Comparison of ENCODE assay signal across 12 cellular contexts in genomic region chr14:49642163-49642562, GRCh38. TPM values are rescaled to one million over a fixed set of nuclear protein-coding genes. Genes with fewer than 3 reads are reported as not detected.
DNase-seq lines count a peak whose midpoint lies in the region; ATAC-seq, FAIRE-seq and TF ChIP-seq lines count a peak whose summit lies in the region.
"Had no signal": no experiment of that assay in that cellular context is flagged by ENCODE, and none has a peak within 500 bp of the region (broad histone marks: within the 10 kb centered on the region; RNA-seq: fewer than 3 reads in every experiment).

No MANE protein-coding gene starts in this region.

- peaks cover 28% of the 10 kb centered on the region for H3K36me3 Mint-ChIP-seq in activated naive CD8-positive, alpha-beta T cell treated with anti-CD3 and anti-CD28 coated beads, Interleukin-2, amount 10 ng/mL, durations not matched to agents 7 days and 5 days
- peaks cover 15% of the 10 kb centered on the region for H3K36me3 Mint-ChIP-seq in mesothelial cell of epicardium

- CTCF ChIA-PET in A549 (lab: Yijun Ruan, JAX) = interaction anchor here (1.5 to 1.7 kb wide), 2 partner anchors 8 to 13 kb away, joined by 5 read pairs; no protein-coding TSS in a partner anchor

- TF ChIP-seq CTCF in A549 (IDR thresholded peaks at IDR 0.05) = no peak
- TF ChIP-seq CTCF in mesothelial cell of epicardium (IDR thresholded peaks at IDR 0.05; ENCODE audit: unreplicated experiment) = no peak

- peak overlapping the region; percentile 44 for H3K4me2 ChIP-seq in A549

- H3K9me3 Mint-ChIP-seq in activated naive CD8-positive, alpha-beta T cell treated with anti-CD3 and anti-CD28 coated beads, Interleukin-2, amount 10 ng/mL, durations not matched to agents 7 days and 5 days = no peaks in the 10 kb centered on the region
- H3K9me3 Mint-ChIP-seq in mesothelial cell of epicardium = no peaks in the 10 kb centered on the region

- no peaks in the 10 kb centered on the region for H3K9me3 ChIP-seq in A549

- TF ChIP-seq POLR2A in A549 (IDR thresholded peaks at IDR 0.05; ENCODE audit: low read length) (no peak), GM12892 (IDR thresholded peaks at IDR 0.05; ENCODE audit: low read depth, low read length) (no peak)

- TF ChIP-seq RAD21 in A549 (conservative IDR thresholded peaks at IDR 0.05 in 1 of 2, IDR thresholded peaks at IDR 0.05 in 1 of 2) = no peak

- peak overlapping the region; percentile 50 for H3K27ac Mint-ChIP-seq in activated naive CD8-positive, alpha-beta T cell treated with anti-CD3 and anti-CD28 coated beads, Interleukin-2, amount 10 ng/mL, durations not matched to agents 7 days and 5 days
- H3K27ac Mint-ChIP-seq in mesothelial cell of epicardium = peak overlapping the region; percentile 2

- no peaks in the 10 kb centered on the region for H3K27me3 Mint-ChIP-seq in activated naive CD8-positive, alpha-beta T cell treated with anti-CD3 and anti-CD28 coated beads, Interleukin-2, amount 10 ng/mL, durations not matched to agents 7 days and 5 days
- no peaks in the 10 kb centered on the region for H3K27me3 Mint-ChIP-seq in mesothelial cell of epicardium (ENCODE audit: low read depth)

- FAIRE-seq in A549 (lab: Jason Lieb, UNC) (no peak), GM12892 (lab: Jason Lieb, UNC) (peak; percentile 44), RCC 7860 (lab: Jason Lieb, UNC) (no peak)

- H3K27ac ChIP-seq in A549 = peak overlapping the region; percentile 17 to 49; a peak in 4 of 6 replicates

- H3K4me3 Mint-ChIP-seq in activated naive CD8-positive, alpha-beta T cell treated with anti-CD3 and anti-CD28 coated beads, Interleukin-2, amount 10 ng/mL, durations not matched to agents 7 days and 5 days = no peak overlapping the region
- no peak overlapping the region for H3K4me3 Mint-ChIP-seq in mesothelial cell of epicardium

- POLR2A ChIA-PET in A549 (lab: Yijun Ruan, JAX) = interaction anchor here (0.6 to 1.5 kb wide), 2 partner anchors 22 to 210 kb away, joined by 5 to 6 read pairs; partner anchors contain the start of genes NEMF and RPL36AL
- POLR2A ChIA-PET in activated naive CD8-positive, alpha-beta T cell treated with anti-CD3 and anti-CD28 coated beads, Interleukin-2, amount 10 ng/mL, durations not matched to agents 7 days and 5 days (lab: Charles Lee) = no interaction called here

- no peak overlapping the region for H3K4me3 ChIP-seq in A549

- H3K4me1 ChIP-seq in A549 = peaks cover 21% of the 10 kb centered on the region

- no peak for TF ChIP-seq EP300 in A549 (IDR thresholded peaks at IDR 0.05)

- no peak for DNase-seq in A549 (ENCODE audit: low read depth in 1 of 2, low spot score in 1 of 2)
- no peak for DNase-seq in GM12892 (ENCODE audit: insufficient read length)
- DNase-seq in activated naive CD8-positive, alpha-beta T cell treated with anti-CD3 and anti-CD28 coated beads, Interleukin-2, amount 10 ng/mL, durations not matched to agents 7 days and 5 days = no peak
- no peak for DNase-seq in mesothelial cell of epicardium (ENCODE audit: low spot score in 2 of 2, unreplicated experiment in 2 of 2)
- no peak for DNase-seq in RCC 7860 (ENCODE audit: low spot score)
- DNase-seq in NCI-H1694 (lab: John Stamatoyannopoulos, UW) = no peak
- DNase-seq: COR-L47, hippocampal formation, NCI-H1092, T1000 had no signal

- H3K4me1 Mint-ChIP-seq in activated naive CD8-positive, alpha-beta T cell treated with anti-CD3 and anti-CD28 coated beads, Interleukin-2, amount 10 ng/mL, durations not matched to agents 7 days and 5 days = peaks cover 30% of the 10 kb centered on the region
- peaks cover 10% of the 10 kb centered on the region for H3K4me1 Mint-ChIP-seq in mesothelial cell of epicardium

- ATAC-seq in A549 = no peak
- ATAC-seq in activated naive CD8-positive, alpha-beta T cell treated with anti-CD3 and anti-CD28 coated beads, Interleukin-2, amount 10 ng/mL, durations not matched to agents 7 days and 5 days (ENCODE audit: low read depth) = no peak
- no peak for ATAC-seq in GM19324 (IDR thresholded peaks at IDR 0.05; ENCODE audit: low FRiP score, unreplicated experiment)
- no peak for ATAC-seq in GM19452 (IDR thresholded peaks at IDR 0.05; ENCODE audit: unreplicated experiment)

TF ChIP-seq in A549, 52 proteins besides CTCF, POLR2A, EP300 and RAD21:
- TF ChIP-seq TP53 (CRISPR knock-in tag; IDR thresholded peaks at IDR 0.05) (no peak), POLR2AphosphoS2 (conservative IDR thresholded peaks at IDR 0.05; ENCODE audit: low read length) (no peak), MAFK (IDR thresholded peaks at IDR 0.05; ENCODE audit: partially characterized antibody) (no peak), FOSB (CRISPR knock-in tag; IDR thresholded peaks at IDR 0.05) (no peak), HOXA7 (CRISPR knock-in tag; IDR thresholded peaks at IDR 0.05) (no peak), RCOR1 (IDR thresholded peaks at IDR 0.05; ENCODE audit: low read depth, low read length) (no peak), CBX2 (IDR thresholded peaks at IDR 0.05; ENCODE audit: borderline replicate concordance, low read depth) (no peak)
TF ChIP-seq in A549: peak in this region for 0.

RNA-seq across cellular contexts. Expression of gene DNAAF2, which starts 7.1 kb away (rescaled TPM):
- polyA plus RNA-seq in A549 (2011; rRNA removed) (10.5 and 14.1 TPM in 2 replicates), A549 (2017; fragmentation: RNase III; extraction: RNeasy Plus Mini Kit Qiagen cat#74134 plus additional on column Dnase treatment) (10.8 to 12.1 TPM (median 11.9 TPM) in 3 replicates)
- 10.3 and 10.5 TPM in 2 replicates for polyA plus RNA-seq in A549 (2012; cell fraction: cytosol; rRNA removed)
- 9.0 and 13.2 TPM in 2 replicates for polyA plus RNA-seq in A549 (2012; cell fraction: nucleus; rRNA removed)
- polyA minus RNA-seq in A549 (2011; rRNA and poly(A)+ RNA removed) = 2.0 and 2.1 TPM in 2 replicates
- 7.4 TPM for polyA plus RNA-seq in GM12892 (2012; ENCODE audit: missing spikeins)
- total RNA-seq in activated naive CD8-positive, alpha-beta T cell treated with anti-CD3 and anti-CD28 coated beads, Interleukin-2, amount 10 ng/mL, durations not matched to agents 7 days and 5 days = 1 to 10 TPM; 8.0 to 8.2 TPM
- 10.8 to 11.8 TPM (median 11.5 TPM) in 3 replicates for total RNA-seq in mesothelial cell of epicardium

RNA-seq across cellular contexts. Expression of gene MGAT2, which starts 21.6 kb away (rescaled TPM):
- polyA plus RNA-seq in A549 (2011; rRNA removed) = 33.0 and 35.6 TPM in 2 replicates
- polyA plus RNA-seq in A549 (2012; cell fraction: cytosol; rRNA removed) = 15.2 and 17.9 TPM in 2 replicates
- 11.1 and 12.6 TPM in 2 replicates for polyA plus RNA-seq in A549 (2012; cell fraction: nucleus; rRNA removed)
- polyA plus RNA-seq in A549 (2017; fragmentation: RNase III; extraction: RNeasy Plus Mini Kit Qiagen cat#74134 plus additional on column Dnase treatment) = 26.7 to 27.0 TPM (median 26.9 TPM) in 3 replicates
- polyA minus RNA-seq in A549 (2011; rRNA and poly(A)+ RNA removed) = 15.6 and 18.5 TPM in 2 replicates
- 0.45 TPM for polyA plus RNA-seq in GM12892 (2012; ENCODE audit: missing spikeins)
- 10 to 100 TPM; 54.6 to 55.0 TPM for total RNA-seq in activated naive CD8-positive, alpha-beta T cell treated with anti-CD3 and anti-CD28 coated beads, Interleukin-2, amount 10 ng/mL, durations not matched to agents 7 days and 5 days
- 18.7 to 20.3 TPM (median 19.2 TPM) in 3 replicates for total RNA-seq in mesothelial cell of epicardium

RNA-seq across cellular contexts. Expression of gene RPL36AL, which starts 21.7 kb away (rescaled TPM):
- polyA plus RNA-seq in A549 (2011; rRNA removed) (280 and 390 TPM in 2 replicates), A549 (2017; fragmentation: RNase III; extraction: RNeasy Plus Mini Kit Qiagen cat#74134 plus additional on column Dnase treatment) (454 to 469 TPM (median 468 TPM) in 3 replicates)
- polyA plus RNA-seq in A549 (2012; cell fraction: cytosol; rRNA removed) = 272 and 403 TPM in 2 replicates
- polyA plus RNA-seq in A549 (2012; cell fraction: nucleus; rRNA removed) = 46.2 and 69.2 TPM in 2 replicates
- 40.4 and 50.3 TPM in 2 replicates for polyA minus RNA-seq in A549 (2011; rRNA and poly(A)+ RNA removed)
- polyA plus RNA-seq in GM12892 (2012; ENCODE audit: missing spikeins) = 499 TPM
- 100 to 1,000 TPM; 238 to 254 TPM for total RNA-seq in activated naive CD8-positive, alpha-beta T cell treated with anti-CD3 and anti-CD28 coated beads, Interleukin-2, amount 10 ng/mL, durations not matched to agents 7 days and 5 days
- 148 to 149 TPM (median 149 TPM) in 3 replicates for total RNA-seq in mesothelial cell of epicardium

RNA-seq across cellular contexts. Expression of gene LRR1, which starts 43.4 kb away (rescaled TPM):
- polyA plus RNA-seq in A549 (2011; rRNA removed) (34.6 and 50.7 TPM in 2 replicates), A549 (2017; fragmentation: RNase III; extraction: RNeasy Plus Mini Kit Qiagen cat#74134 plus additional on column Dnase treatment) (48.4 to 53.5 TPM (median 52.8 TPM) in 3 replicates)
- polyA plus RNA-seq in A549 (2012; cell fraction: cytosol; rRNA removed) = 40.2 and 40.9 TPM in 2 replicates
- polyA plus RNA-seq in A549 (2012; cell fraction: nucleus; rRNA removed) = 13.3 and 15.5 TPM in 2 replicates
- 7.0 and 9.7 TPM in 2 replicates for polyA minus RNA-seq in A549 (2011; rRNA and poly(A)+ RNA removed)
- polyA plus RNA-seq in GM12892 (2012; ENCODE audit: missing spikeins) = 24.9 TPM
- 10 to 100 TPM; 43.7 to 44.3 TPM for total RNA-seq in activated naive CD8-positive, alpha-beta T cell treated with anti-CD3 and anti-CD28 coated beads, Interleukin-2, amount 10 ng/mL, durations not matched to agents 7 days and 5 days
- total RNA-seq in mesothelial cell of epicardium = 8.8 to 10.9 TPM (median 9.2 TPM) in 3 replicates

RNA-seq across cellular contexts. Expression of gene POLE2, which starts 45.9 kb away (rescaled TPM):
- polyA plus RNA-seq in A549 (2011; rRNA removed) (28.1 and 30.4 TPM in 2 replicates), A549 (2017; fragmentation: RNase III; extraction: RNeasy Plus Mini Kit Qiagen cat#74134 plus additional on column Dnase treatment) (18.0 to 23.3 TPM (median 20.2 TPM) in 3 replicates)
- polyA plus RNA-seq in A549 (2012; cell fraction: cytosol; rRNA removed) = 20.6 and 20.7 TPM in 2 replicates
- polyA plus RNA-seq in A549 (2012; cell fraction: nucleus; rRNA removed) = 12.8 and 19.6 TPM in 2 replicates
- 5.5 and 6.9 TPM in 2 replicates for polyA minus RNA-seq in A549 (2011; rRNA and poly(A)+ RNA removed)
- 26.2 TPM for polyA plus RNA-seq in GM12892 (2012; ENCODE audit: missing spikeins)
- total RNA-seq in activated naive CD8-positive, alpha-beta T cell treated with anti-CD3 and anti-CD28 coated beads, Interleukin-2, amount 10 ng/mL, durations not matched to agents 7 days and 5 days = 10 to 100 TPM; 24.0 to 25.5 TPM
- total RNA-seq in mesothelial cell of epicardium = 8.3 to 9.3 TPM (median 8.5 TPM) in 3 replicates
